Comparison of ENCODE assay signal across 8 cellular contexts in the genomic region with DNA sequence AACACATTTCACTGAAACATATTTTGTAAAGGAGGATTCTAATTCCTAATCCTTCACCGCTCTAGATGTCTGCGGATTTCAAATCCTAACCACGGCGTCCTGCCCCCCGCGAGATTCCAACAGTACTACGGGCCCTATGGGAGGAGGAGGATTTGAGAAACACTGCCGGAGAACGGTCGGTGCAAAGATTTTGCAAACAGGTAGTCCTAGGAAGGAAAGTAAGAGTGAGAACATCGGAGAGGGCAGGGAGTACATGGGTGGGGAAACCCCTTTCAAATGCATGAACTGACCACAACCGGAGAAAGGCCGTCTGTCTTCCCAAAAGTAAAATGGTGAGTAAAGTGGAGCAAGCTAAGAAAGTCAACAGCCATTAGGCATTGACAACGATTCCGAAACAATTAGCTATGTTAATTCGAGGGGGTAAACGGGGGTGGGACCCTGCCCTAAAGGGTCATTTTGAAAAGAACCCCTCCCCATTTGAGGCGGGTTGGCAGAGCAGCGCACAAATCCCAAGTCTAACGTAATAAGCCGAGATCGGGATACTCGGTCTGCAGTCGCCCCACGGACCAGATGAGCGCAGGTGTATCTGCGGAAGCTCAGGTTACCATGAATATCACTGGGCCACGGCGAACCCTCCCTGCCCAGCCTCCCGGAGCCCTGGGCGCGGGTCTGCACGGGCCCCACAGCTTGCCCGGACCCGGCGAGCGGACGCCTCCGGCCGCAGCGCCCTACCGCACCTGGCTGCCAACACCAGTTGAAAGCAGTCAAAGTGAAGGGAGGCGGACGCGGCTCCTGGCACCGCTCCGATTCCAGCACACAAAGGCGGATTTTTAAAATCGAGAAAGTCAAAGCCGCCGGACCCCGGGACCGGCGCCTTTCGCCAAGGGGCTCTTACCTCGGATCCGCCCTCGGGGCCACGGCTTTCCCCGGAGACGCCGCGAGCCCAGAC. TPM values are rescaled to one million over a fixed set of nuclear protein-coding genes. Genes with fewer than 3 reads are reported as not detected.
A peak's percentile ranks its signal among the peaks of the same experiment; 100 is the strongest.
DNase-seq lines count a peak whose midpoint lies in the region; ATAC-seq and TF ChIP-seq lines count a peak whose summit lies in the region.

No MANE protein-coding gene starts in this region.

- no peak for TF ChIP-seq CTCF in C4-2B (conservative IDR thresholded peaks at IDR 0.05)

- H3K4me1 ChIP-seq in right cardiac atrium (ENCODE audit: control insufficient read depth, insufficient read depth, low read length): no peaks in the 10 kb centered on the region

- H3K27ac ChIP-seq in C4-2B: peak overlapping the region; percentile 67
- H3K27ac ChIP-seq in right cardiac atrium (ENCODE audit: low read length): peak overlapping the region; percentile 77

- intact Hi-C loops in right cardiac atrium (cut with DNase I): loop anchor here in 2 of 4 donors (5.0 to 10.0 kb wide), 2 partner anchors 56 to 64 kb away; no protein-coding TSS in a partner anchor
- intact Hi-C loops in posterior cingulate gyrus (cut with DNase I): loop anchor here (5.0 kb wide), 1 partner anchor 96 kb away; no protein-coding TSS in a partner anchor

- WGBS in right cardiac atrium: under 1% methylated on average over 63 of the region's 63 CpGs

- peak; percentile 13 for DNase-seq in GM19238 (ENCODE audit: insufficient read length, low spot score)
- peak; percentile 37 for DNase-seq in NCI-H82 treated with DMSO at 0.1 percent for 48 hours (lab: John Stamatoyannopoulos, UW; ENCODE audit: unreplicated experiment)
- DNase-seq in amniotic epithelial cell (ENCODE audit: low read depth): peak; percentile 60
- peak in 2 of 3 donors; percentile 56 to 85 for DNase-seq in right cardiac atrium
- DNase-seq in posterior cingulate gyrus: peak in 7 of 10 donors; percentile 17 to 74 (median 25)
- DNase-seq in SKM-1 treated with dmso at 0.1 percent for 144 hours (lab: John Stamatoyannopoulos, UW; ENCODE audit: unreplicated experiment): no peak

- H3K27me3 ChIP-seq in right cardiac atrium (ENCODE audit: control insufficient read depth, insufficient read depth): no peaks in the 10 kb centered on the region

- H3K9me3 ChIP-seq in right cardiac atrium (ENCODE audit: control insufficient read depth, low read length): no peaks in the 10 kb centered on the region

- ATAC-seq in HG03175 (IDR thresholded peaks at IDR 0.05; ENCODE audit: unreplicated experiment) (peak; percentile 44), right cardiac atrium (peak; percentile 44 to 63)

- peak overlapping the region; percentile 88 for H3K4me3 ChIP-seq in right cardiac atrium (ENCODE audit: low read length)

RNA-seq across cellular contexts. Expression of gene EPS8, which starts 0.6 kb away (rescaled TPM):
- 10 to 100 TPM; 27.3 to 39.7 (median 32.8) TPM for total RNA-seq in right cardiac atrium
- polyA plus RNA-seq in right cardiac atrium: 18.6 TPM
